Comparison of ENCODE assay signal across 1 cellular context in the genomic region with DNA sequence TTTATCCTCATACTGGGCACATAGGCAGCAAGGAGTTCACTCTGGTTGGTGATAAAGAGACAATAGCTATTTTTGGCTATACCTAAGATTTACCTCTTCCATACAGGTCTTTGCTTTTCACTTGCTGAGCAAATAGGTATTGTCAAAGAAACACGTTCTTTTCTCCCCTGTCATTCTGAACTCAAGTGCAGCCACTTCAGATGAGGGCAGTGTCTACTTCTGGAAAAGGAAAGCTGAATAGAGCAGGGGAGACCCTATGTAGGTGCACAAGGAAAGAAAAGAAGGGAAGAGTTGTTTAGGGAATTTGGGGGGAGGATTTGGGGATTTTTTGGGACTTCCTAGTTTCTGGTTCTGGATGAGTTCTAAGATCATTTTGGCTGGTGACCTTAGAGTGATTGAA.
TF ChIP-seq lines count a peak whose summit lies in the region.

No MANE protein-coding gene starts in this region.

TF ChIP-seq in neural cell, 6 proteins besides CTCF, POLR2A, EP300 and RAD21 (continued from another document):
- TF ChIP-seq, protein P1, sequence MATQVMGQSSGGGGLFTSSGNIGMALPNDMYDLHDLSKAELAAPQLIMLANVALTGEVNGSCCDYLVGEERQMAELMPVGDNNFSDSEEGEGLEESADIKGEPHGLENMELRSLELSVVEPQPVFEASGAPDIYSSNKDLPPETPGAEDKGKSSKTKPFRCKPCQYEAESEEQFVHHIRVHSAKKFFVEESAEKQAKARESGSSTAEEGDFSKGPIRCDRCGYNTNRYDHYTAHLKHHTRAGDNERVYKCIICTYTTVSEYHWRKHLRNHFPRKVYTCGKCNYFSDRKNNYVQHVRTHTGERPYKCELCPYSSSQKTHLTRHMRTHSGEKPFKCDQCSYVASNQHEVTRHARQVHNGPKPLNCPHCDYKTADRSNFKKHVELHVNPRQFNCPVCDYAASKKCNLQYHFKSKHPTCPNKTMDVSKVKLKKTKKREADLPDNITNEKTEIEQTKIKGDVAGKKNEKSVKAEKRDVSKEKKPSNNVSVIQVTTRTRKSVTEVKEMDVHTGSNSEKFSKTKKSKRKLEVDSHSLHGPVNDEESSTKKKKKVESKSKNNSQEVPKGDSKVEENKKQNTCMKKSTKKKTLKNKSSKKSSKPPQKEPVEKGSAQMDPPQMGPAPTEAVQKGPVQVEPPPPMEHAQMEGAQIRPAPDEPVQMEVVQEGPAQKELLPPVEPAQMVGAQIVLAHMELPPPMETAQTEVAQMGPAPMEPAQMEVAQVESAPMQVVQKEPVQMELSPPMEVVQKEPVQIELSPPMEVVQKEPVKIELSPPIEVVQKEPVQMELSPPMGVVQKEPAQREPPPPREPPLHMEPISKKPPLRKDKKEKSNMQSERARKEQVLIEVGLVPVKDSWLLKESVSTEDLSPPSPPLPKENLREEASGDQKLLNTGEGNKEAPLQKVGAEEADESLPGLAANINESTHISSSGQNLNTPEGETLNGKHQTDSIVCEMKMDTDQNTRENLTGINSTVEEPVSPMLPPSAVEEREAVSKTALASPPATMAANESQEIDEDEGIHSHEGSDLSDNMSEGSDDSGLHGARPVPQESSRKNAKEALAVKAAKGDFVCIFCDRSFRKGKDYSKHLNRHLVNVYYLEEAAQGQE (IDR thresholded peaks at IDR 0.05; ENCODE audit: borderline replicate concordance): no peak
- no peak for TF ChIP-seq SMC3 (conservative IDR thresholded peaks at IDR 0.05; ENCODE audit: poor library complexity)
- no peak for TF ChIP-seq EZH2 (IDR thresholded peaks at IDR 0.05; ENCODE audit: borderline replicate concordance, insufficient read depth, low read length, poor library complexity, severe bottlenecking)
- TF ChIP-seq MXI1 (conservative IDR thresholded peaks at IDR 0.05; ENCODE audit: poor library complexity, severe bottlenecking): no peak
- no peak for TF ChIP-seq TAF1 (IDR thresholded peaks at IDR 0.05; ENCODE audit: low read depth)
